8 cellular contexts compared by ENCODE assay signal in the genomic region with DNA sequence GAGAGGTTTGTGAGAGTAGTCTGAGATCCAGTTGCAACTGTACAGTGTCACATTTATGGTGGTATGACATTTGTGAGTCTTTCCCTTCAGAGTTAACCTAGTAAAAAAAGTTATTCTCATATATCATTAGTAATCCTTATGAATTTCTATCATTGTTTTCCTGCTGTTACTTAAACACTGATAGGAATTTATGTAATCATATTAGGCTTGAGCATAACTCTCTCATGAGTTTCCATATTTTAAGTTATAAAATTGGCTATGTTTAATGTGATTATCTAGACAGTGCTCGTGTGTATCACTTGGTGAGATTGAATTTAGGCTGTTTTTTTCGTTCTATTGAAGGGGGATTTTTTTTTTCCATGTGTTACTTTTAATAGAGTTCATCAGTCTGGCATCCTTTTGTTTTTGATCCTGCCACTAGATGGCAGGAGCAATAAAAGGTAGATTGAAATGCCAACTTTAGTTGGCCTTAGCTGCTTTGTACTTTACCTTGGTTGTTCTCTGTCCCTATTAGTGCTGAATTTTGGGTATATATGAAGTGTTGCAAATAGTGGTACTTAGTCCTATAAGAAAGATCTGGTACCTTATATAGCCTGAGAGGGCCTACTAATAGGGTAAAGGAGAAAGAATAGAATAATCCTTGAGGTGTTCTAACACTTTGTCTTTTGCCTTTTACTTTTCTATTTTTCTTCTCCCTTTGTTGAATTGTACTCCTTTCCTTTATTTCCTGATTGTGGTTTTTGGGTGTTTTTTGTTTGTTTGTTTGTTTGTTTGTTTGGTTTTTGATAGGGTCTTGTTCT. TPM values are rescaled to one million over a fixed set of nuclear protein-coding genes. Genes with fewer than 3 reads are reported as not detected.
DNase-seq lines count a peak whose midpoint lies in the region; ATAC-seq and TF ChIP-seq lines count a peak whose summit lies in the region.

No MANE protein-coding gene starts in this region.

- H3K9ac ChIP-seq in IMR-90 (ENCODE audit: low read depth, low read length) = no peak overlapping the region

- H3K27me3 ChIP-seq in IMR-90 (ENCODE audit: control insufficient read depth, insufficient read depth, low read length) (no peaks in the 10 kb centered on the region), right cardiac atrium (ENCODE audit: control insufficient read depth, insufficient read depth) (no peaks in the 10 kb centered on the region), suprapubic skin (no peaks in the 10 kb centered on the region)

- CTCF ChIA-PET in IMR-90 (lab: Yijun Ruan, JAX) = interaction anchor here (0.7 to 1.1 kb wide), 5 partner anchors 11 to 1896 kb away, joined by 3 to 4 read pairs (median 3); no protein-coding TSS in a partner anchor

- H3K4me3 ChIP-seq in IMR-90 (ENCODE audit: insufficient read depth, low read depth, low read length) = no peak overlapping the region
- H3K4me3 ChIP-seq in right cardiac atrium (ENCODE audit: low read length) = no peak overlapping the region
- H3K4me3 ChIP-seq in suprapubic skin = no peak overlapping the region

- no peak overlapping the region for H3K4me2 ChIP-seq in IMR-90 (ENCODE audit: low read depth, low read length)

- H2BK5ac ChIP-seq in IMR-90 (ENCODE audit: low read depth, low read length, poor library complexity, severe bottlenecking) = no peak overlapping the region

- no peak overlapping the region for H3K14ac ChIP-seq in IMR-90 (replicated peaks; ENCODE audit: low read depth, low read length)

- H2BK15ac ChIP-seq in IMR-90 (ENCODE audit: low read depth, low read length) = no peak overlapping the region

- H2BK20ac ChIP-seq in IMR-90 (ENCODE audit: low read depth, low read length) = no peak overlapping the region

- dilution Hi-C loops in IMR-90 (cut with HindIII; ENCODE audit: low sequenced_read_pairs, unreplicated experiment) = no loop called here

- H3K27me3 Mint-ChIP-seq in activated naive CD8-positive, alpha-beta T cell treated with anti-CD3 and anti-CD28 coated beads, Interleukin-2, amount 10 ng/mL, durations not matched to agents 7 days and 5 days = no peaks in the 10 kb centered on the region

- H3K4me1 ChIP-seq in IMR-90 (ENCODE audit: control insufficient read depth, insufficient read depth, low read length) (peaks cover 4% of the 10 kb centered on the region; the same call in 1 of the 2 replicates), right cardiac atrium (ENCODE audit: control insufficient read depth, insufficient read depth, low read length) (no peaks in the 10 kb centered on the region), suprapubic skin (peaks cover 50% of the 10 kb centered on the region)

- H4K5ac ChIP-seq in IMR-90 (ENCODE audit: low read depth, low read length) = no peak overlapping the region

- peaks cover 14% of the 10 kb centered on the region for H3K36me3 Mint-ChIP-seq in activated naive CD8-positive, alpha-beta T cell treated with anti-CD3 and anti-CD28 coated beads, Interleukin-2, amount 10 ng/mL, durations not matched to agents 7 days and 5 days

- no peak overlapping the region for H3K18ac ChIP-seq in IMR-90 (ENCODE audit: low read depth, low read length)

- H3K9me1 ChIP-seq in IMR-90 (ENCODE audit: insufficient read depth, low read length) = peaks cover 8% of the 10 kb centered on the region

- POLR2A ChIA-PET in IMR-90 (lab: Charles Lee; ENCODE audit: unreplicated experiment) = no interaction called here
- POLR2A ChIA-PET in activated naive CD8-positive, alpha-beta T cell treated with anti-CD3 and anti-CD28 coated beads, Interleukin-2, amount 10 ng/mL, durations not matched to agents 7 days and 5 days (lab: Charles Lee) = interaction anchor here (1.0 kb wide), 1 partner anchor 18 kb away, joined by 3 read pairs; the partner anchor contains the start of gene STT3B

- no peak overlapping the region for H4K8ac ChIP-seq in IMR-90 (ENCODE audit: low read depth in 2 of 2, low read length in 2 of 2)

- no peak overlapping the region for H3K4ac ChIP-seq in IMR-90 (ENCODE audit: low read depth, low read length)

- peaks cover 9 to 52% of the 10 kb centered on the region in 2 experiments; a peak in 3 of 4 replicates for H3K79me1 ChIP-seq in IMR-90 (ENCODE audit: low read depth in 1 of 2, low read length in 2 of 2)

- intact Hi-C loops in IMR-90 (cut with micrococcal nuclease) (loop anchor here (5.0 kb wide), 1 partner anchor 217 kb away; no protein-coding TSS in a partner anchor), right cardiac atrium (cut with DNase I) (loop anchor here in 2 of 4 donors (5.0 to 10.0 kb wide), 3 partner anchors 64 to 214 kb away; no protein-coding TSS in a partner anchor)

- peaks cover 56% of the 10 kb centered on the region for H3K4me1 Mint-ChIP-seq in activated naive CD8-positive, alpha-beta T cell treated with anti-CD3 and anti-CD28 coated beads, Interleukin-2, amount 10 ng/mL, durations not matched to agents 7 days and 5 days

- H3K9me3 ChIP-seq in IMR-90 (ENCODE audit: control insufficient read depth, insufficient read depth, low read length) (no peaks in the 10 kb centered on the region), right cardiac atrium (ENCODE audit: control insufficient read depth, low read length) (no peaks in the 10 kb centered on the region), suprapubic skin (no peaks in the 10 kb centered on the region)

- no peak overlapping the region for H4K91ac ChIP-seq in IMR-90 (ENCODE audit: insufficient read depth, low read depth, low read length)

- H3K23ac ChIP-seq in IMR-90 (ENCODE audit: low read depth, low read length) = no peak overlapping the region

- TF ChIP-seq EP300 in suprapubic skin (IDR thresholded peaks at IDR 0.05) = no peak

- peaks cover 63% of the 10 kb centered on the region for H4K20me1 ChIP-seq in IMR-90 (ENCODE audit: insufficient read depth, low read length)

- no CpG with 5 or more reads among the region's 2 CpGs for WGBS in IMR-90 (ENCODE audit: extremely low coverage in 2 of 2, insufficient read length in 1 of 2), 2 experiments
- WGBS in right cardiac atrium = 3% methylated on average over 2 of the region's 2 CpGs
- 3% methylated on average over 2 of the region's 2 CpGs for WGBS in suprapubic skin

- BruUV-seq in IMR-90 (replicated peaks; lab: Mats Ljungman, UMichigan) = no TSS peak

- H3K36me3 ChIP-seq in IMR-90 (ENCODE audit: control insufficient read depth, insufficient read depth, low read length) (no peaks in the 10 kb centered on the region), suprapubic skin (no peaks in the 10 kb centered on the region)

- ATAC-seq in IMR-90 (ENCODE audit: low read depth) (peak; percentile 64; the same call in 1 of the 2 replicates), right cardiac atrium (peak; percentile 34 to 51), GM21381 (IDR thresholded peaks at IDR 0.05; ENCODE audit: unreplicated experiment) (no peak)
- ATAC-seq in activated naive CD8-positive, alpha-beta T cell treated with anti-CD3 and anti-CD28 coated beads, Interleukin-2, amount 10 ng/mL, durations not matched to agents 7 days and 5 days (ENCODE audit: low read depth) = peak; percentile 58

- no peak overlapping the region for H2AK5ac ChIP-seq in IMR-90 (ENCODE audit: low read depth, low read length)

- H3K9me3 Mint-ChIP-seq in activated naive CD8-positive, alpha-beta T cell treated with anti-CD3 and anti-CD28 coated beads, Interleukin-2, amount 10 ng/mL, durations not matched to agents 7 days and 5 days = peaks cover 4% of the 10 kb centered on the region

- H3K27ac ChIP-seq in IMR-90 (ENCODE audit: insufficient read depth, low read length) (no peak overlapping the region), right cardiac atrium (ENCODE audit: low read length) (no peak overlapping the region), suprapubic skin (no peak overlapping the region)

- no peak overlapping the region for H2AFZ ChIP-seq in IMR-90 (replicated peaks; ENCODE audit: low read length, poor library complexity)

- TF ChIP-seq POLR2A in IMR-90 (IDR thresholded peaks at IDR 0.05; ENCODE audit: low read depth, low read length) = no peak
- TF ChIP-seq POLR2A in suprapubic skin (IDR thresholded peaks at IDR 0.05) = no peak

- TF ChIP-seq CTCF in IMR-90 (conservative IDR thresholded peaks at IDR 0.05; ENCODE audit: low read depth, low read length) (peak; percentile 68), suprapubic skin (IDR thresholded peaks at IDR 0.05) (peak; percentile 25 to 40)

- no peak overlapping the region for H3K56ac ChIP-seq in IMR-90 (ENCODE audit: extremely low read depth, insufficient read depth, low read length)

- in situ Hi-C loops in IMR-90 (cut with MboI; ENCODE audit: low sequenced_read_pairs) = no loop called here

- no peak overlapping the region for H3K4me3 Mint-ChIP-seq in activated naive CD8-positive, alpha-beta T cell treated with anti-CD3 and anti-CD28 coated beads, Interleukin-2, amount 10 ng/mL, durations not matched to agents 7 days and 5 days

- DNase-seq in NCI-H2171 treated with DMSO at 0.1 percent for 48 hours (lab: John Stamatoyannopoulos, UW) (peak; percentile 31), NCI-H2171 (lab: John Stamatoyannopoulos, UW) (no peak), IMR-90 (peak; percentile 40), right cardiac atrium (no peak), suprapubic skin (ENCODE audit: low spot score in 2 of 2) (no peak), NCI-H2081 treated with DMSO at 0.1 percent for 48 hours (lab: John Stamatoyannopoulos, UW) (no peak)
- no peak for DNase-seq in activated naive CD8-positive, alpha-beta T cell treated with anti-CD3 and anti-CD28 coated beads, Interleukin-2, amount 10 ng/mL, durations not matched to agents 7 days and 5 days

- peak; percentile 45 for TF ChIP-seq RAD21 in IMR-90 (IDR thresholded peaks at IDR 0.05; ENCODE audit: low read length)

- H2AK9ac ChIP-seq in IMR-90 (replicated peaks; ENCODE audit: low read depth, low read length, poor library complexity) = no peak overlapping the region

- no peak overlapping the region for H3K27ac Mint-ChIP-seq in activated naive CD8-positive, alpha-beta T cell treated with anti-CD3 and anti-CD28 coated beads, Interleukin-2, amount 10 ng/mL, durations not matched to agents 7 days and 5 days

- H2BK120ac ChIP-seq in IMR-90 (ENCODE audit: low read depth, low read length) = no peak overlapping the region

TF ChIP-seq in IMR-90, 13 proteins besides CTCF, POLR2A, EP300 and RAD21 (continues in another document):
- TF ChIP-seq SMC3 (IDR thresholded peaks at IDR 0.05; ENCODE audit: low read depth, low read length) = peak; percentile 41

RNA-seq across cellular contexts. Expression of gene STT3B, which starts 17.9 kb away (rescaled TPM):
- total RNA-seq in IMR-90 (2012; rRNA removed) = 86.4 and 143 TPM in 2 replicates
- polyA plus RNA-seq in IMR-90 (2012; rRNA removed) = 35.6 and 45.5 TPM in 2 replicates
- 7.7 and 10.9 TPM in 2 replicates for polyA plus RNA-seq in IMR-90 (2012; cell fraction: cytosol; rRNA removed)
- 9.2 and 32.2 TPM in 2 replicates for polyA plus RNA-seq in IMR-90 (2012; cell fraction: nucleus; rRNA removed; ENCODE audit: low replicate concordance)
- 100 to 1,000 TPM; 123 to 131 TPM for total RNA-seq in activated naive CD8-positive, alpha-beta T cell treated with anti-CD3 and anti-CD28 coated beads, Interleukin-2, amount 10 ng/mL, durations not matched to agents 7 days and 5 days
- total RNA-seq in right cardiac atrium = 100 to 1,000 TPM in 1 of 4 donors, 10 to 100 TPM in 3; 85.3 to 118 (median 94.5) TPM
- polyA plus RNA-seq in right cardiac atrium = 44.7 TPM
- 10 to 100 TPM; 69.5 to 97.0 (median 78.4) TPM for total RNA-seq in suprapubic skin

Comparison
In these comparisons a context has a peak if more than half of its experiments do, and no peak if none do; other contexts are left out.
1. DNase-seq: peak in NCI-H2171 treated with DMSO at 0.1 percent for 48 hours (single experiment) and IMR-90 (single experiment); none in NCI-H2171 (single experiment), activated naive CD8-positive, alpha-beta T cell treated with anti-CD3 and anti-CD28 coated beads, Interleukin-2, amount 10 ng/mL, durations not matched to agents 7 days and 5 days (single experiment), right cardiac atrium (0 of 3), suprapubic skin (0 of 2) and NCI-H2081 treated with DMSO at 0.1 percent for 48 hours (single experiment).